Comparison of ENCODE assay signal across 2 cellular contexts in the genomic region with DNA sequence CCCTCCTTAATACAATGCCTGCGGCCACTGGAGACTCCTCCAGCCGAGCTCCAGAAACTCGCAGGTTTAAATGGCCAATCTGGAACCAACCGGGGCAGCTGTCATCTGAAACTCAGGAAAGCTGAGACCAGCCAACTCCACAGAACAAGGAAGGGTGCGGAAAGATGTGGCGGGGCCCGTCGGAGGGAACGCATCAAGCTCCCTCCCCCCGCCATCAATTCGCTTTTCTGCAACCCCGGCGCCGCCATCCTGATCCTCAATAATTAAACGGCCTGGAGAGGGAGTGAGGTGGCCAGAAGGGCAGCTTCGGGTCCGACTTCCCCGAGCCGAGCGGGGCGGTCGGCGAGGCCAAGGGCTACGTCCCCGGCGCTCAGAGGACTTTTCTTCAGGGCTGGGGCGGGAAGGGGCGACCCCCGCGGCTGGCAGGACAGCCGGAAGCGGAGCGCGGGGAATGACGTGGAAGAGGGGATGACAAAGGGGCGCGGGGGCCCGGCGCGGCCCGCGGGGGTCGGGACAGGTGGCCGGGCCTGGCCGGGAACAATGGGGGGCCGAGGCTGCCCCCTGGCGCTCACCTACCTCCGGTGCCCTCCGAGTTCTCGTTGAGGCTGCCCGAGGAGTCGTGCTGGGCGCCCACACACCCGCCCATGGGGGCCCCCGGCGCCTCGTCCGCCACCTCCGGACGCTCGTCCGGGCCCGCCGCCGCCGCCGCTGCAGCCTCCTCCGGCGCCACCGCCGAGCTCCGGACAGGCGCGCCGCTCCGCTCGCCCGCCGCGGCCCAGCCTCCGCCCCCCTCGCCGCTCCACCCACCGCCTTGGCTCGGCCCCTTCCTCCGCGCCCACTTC.
TF ChIP-seq lines count a peak whose summit lies in the region.

A gene with protein sequence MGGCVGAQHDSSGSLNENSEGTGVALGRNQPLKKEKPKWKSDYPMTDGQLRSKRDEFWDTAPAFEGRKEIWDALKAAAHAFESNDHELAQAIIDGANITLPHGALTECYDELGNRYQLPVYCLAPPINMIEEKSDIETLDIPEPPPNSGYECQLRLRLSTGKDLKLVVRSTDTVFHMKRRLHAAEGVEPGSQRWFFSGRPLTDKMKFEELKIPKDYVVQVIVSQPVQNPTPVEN (minus strand): TSS at position 745 of the 842 bp plus-strand sequence. CDS start 99 bp downstream, at position 646.

TF ChIP-seq in HEK293, 187 proteins besides CTCF, POLR2A, EP300 and RAD21 (continues in another document):
- TF ChIP-seq, protein P1, sequence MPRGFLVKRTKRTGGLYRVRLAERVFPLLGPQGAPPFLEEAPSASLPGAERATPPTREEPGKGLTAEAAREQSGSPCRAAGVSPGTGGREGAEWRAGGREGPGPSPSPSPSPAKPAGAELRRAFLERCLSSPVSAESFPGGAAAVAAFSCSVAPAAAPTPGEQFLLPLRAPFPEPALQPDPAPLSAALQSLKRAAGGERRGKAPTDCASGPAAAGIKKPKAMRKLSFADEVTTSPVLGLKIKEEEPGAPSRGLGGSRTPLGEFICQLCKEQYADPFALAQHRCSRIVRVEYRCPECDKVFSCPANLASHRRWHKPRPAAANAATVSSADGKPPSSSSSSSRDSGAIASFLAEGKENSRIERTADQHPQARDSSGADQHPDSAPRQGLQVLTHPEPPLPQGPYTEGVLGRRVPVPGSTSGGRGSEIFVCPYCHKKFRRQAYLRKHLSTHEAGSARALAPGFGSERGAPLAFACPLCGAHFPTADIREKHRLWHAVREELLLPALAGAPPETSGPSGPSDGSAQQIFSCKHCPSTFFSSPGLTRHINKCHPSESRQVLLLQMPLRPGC (tag by site-specific recombination; IDR thresholded peaks at IDR 0.05): 0 out of 2 replicates have a peak, but pooled peaks have one; percentile 13
- TF ChIP-seq ZSCAN16 (tag by site-specific recombination; IDR thresholded peaks at IDR 0.05) (no peak), ZNF184 (tag by site-specific recombination; IDR thresholded peaks at IDR 0.05) (no peak), ZNF221 (tag by site-specific recombination; IDR thresholded peaks at IDR 0.05; ENCODE audit: borderline replicate concordance) (no peak), ZNF76 (tag by site-specific recombination; IDR thresholded peaks at IDR 0.05; ENCODE audit: borderline replicate concordance, low read depth) (no peak), SCRT2 (tag by site-specific recombination; IDR thresholded peaks at IDR 0.05) (no peak), ZNF10 (tag by site-specific recombination; IDR thresholded peaks at IDR 0.05) (no peak), ZNF239 (tag by site-specific recombination; IDR thresholded peaks at IDR 0.05) (no peak), HOXC10 (CRISPR knock-in tag; IDR thresholded peaks at IDR 0.05) (0 out of 2 replicates have a peak, but pooled peaks have one; percentile 42), ZNF202 (tag by site-specific recombination; IDR thresholded peaks at IDR 0.05; ENCODE audit: borderline replicate concordance) (no peak), ZNF664 (tag by site-specific recombination; IDR thresholded peaks at IDR 0.05) (no peak), ZNF837 (tag by site-specific recombination; IDR thresholded peaks at IDR 0.05) (no peak), ZNF549 (tag by site-specific recombination; IDR thresholded peaks at IDR 0.05) (no peak), ZNF629 (tag by site-specific recombination; IDR thresholded peaks at IDR 0.05) (peak; percentile 79), ZNF140 (tag by site-specific recombination; IDR thresholded peaks at IDR 0.05) (no peak), SCRT1 (tag by site-specific recombination; IDR thresholded peaks at IDR 0.05; ENCODE audit: borderline replicate concordance) (no peak), ZFP37 (tag by site-specific recombination; IDR thresholded peaks at IDR 0.05) (no peak), ZNF426 (tag by site-specific recombination; IDR thresholded peaks at IDR 0.05) (no peak), PRDM10 (tag by site-specific recombination; IDR thresholded peaks at IDR 0.05) (peak; percentile 98), ZNF169 (tag by site-specific recombination; IDR thresholded peaks at IDR 0.05) (no peak), YY2 (tag by site-specific recombination; IDR thresholded peaks at IDR 0.05) (0 out of 2 replicates have a peak, but pooled peaks have one; percentile 56), ZEB2 (tag by site-specific recombination; IDR thresholded peaks at IDR 0.05) (peak; percentile 95), GLIS1 (tag by site-specific recombination; IDR thresholded peaks at IDR 0.05) (peak; percentile 70), ZNF274 (IDR thresholded peaks at IDR 0.05; ENCODE audit: low read length) (no peak), ZNF274 (tag by site-specific recombination; IDR thresholded peaks at IDR 0.05; ENCODE audit: borderline replicate concordance) (no peak)
- TF ChIP-seq, protein P2, sequence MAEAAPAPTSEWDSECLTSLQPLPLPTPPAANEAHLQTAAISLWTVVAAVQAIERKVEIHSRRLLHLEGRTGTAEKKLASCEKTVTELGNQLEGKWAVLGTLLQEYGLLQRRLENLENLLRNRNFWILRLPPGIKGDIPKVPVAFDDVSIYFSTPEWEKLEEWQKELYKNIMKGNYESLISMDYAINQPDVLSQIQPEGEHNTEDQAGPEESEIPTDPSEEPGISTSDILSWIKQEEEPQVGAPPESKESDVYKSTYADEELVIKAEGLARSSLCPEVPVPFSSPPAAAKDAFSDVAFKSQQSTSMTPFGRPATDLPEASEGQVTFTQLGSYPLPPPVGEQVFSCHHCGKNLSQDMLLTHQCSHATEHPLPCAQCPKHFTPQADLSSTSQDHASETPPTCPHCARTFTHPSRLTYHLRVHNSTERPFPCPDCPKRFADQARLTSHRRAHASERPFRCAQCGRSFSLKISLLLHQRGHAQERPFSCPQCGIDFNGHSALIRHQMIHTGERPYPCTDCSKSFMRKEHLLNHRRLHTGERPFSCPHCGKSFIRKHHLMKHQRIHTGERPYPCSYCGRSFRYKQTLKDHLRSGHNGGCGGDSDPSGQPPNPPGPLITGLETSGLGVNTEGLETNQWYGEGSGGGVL (tag by site-specific recombination; IDR thresholded peaks at IDR 0.05): peak; percentile 84

TF ChIP-seq in GM12878, 131 proteins besides CTCF, POLR2A, EP300 and RAD21 (continued from another document):
- TF ChIP-seq, protein P3, sequence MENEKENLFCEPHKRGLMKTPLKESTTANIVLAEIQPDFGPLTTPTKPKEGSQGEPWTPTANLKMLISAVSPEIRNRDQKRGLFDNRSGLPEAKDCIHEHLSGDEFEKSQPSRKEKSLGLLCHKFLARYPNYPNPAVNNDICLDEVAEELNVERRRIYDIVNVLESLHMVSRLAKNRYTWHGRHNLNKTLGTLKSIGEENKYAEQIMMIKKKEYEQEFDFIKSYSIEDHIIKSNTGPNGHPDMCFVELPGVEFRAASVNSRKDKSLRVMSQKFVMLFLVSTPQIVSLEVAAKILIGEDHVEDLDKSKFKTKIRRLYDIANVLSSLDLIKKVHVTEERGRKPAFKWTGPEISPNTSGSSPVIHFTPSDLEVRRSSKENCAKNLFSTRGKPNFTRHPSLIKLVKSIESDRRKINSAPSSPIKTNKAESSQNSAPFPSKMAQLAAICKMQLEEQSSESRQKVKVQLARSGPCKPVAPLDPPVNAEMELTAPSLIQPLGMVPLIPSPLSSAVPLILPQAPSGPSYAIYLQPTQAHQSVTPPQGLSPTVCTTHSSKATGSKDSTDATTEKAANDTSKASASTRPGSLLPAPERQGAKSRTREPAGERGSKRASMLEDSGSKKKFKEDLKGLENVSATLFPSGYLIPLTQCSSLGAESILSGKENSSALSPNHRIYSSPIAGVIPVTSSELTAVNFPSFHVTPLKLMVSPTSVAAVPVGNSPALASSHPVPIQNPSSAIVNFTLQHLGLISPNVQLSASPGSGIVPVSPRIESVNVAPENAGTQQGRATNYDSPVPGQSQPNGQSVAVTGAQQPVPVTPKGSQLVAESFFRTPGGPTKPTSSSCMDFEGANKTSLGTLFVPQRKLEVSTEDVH (IDR thresholded peaks at IDR 0.05; ENCODE audit: low read depth, partially characterized antibody): no peak
- TF ChIP-seq CBFB (IDR thresholded peaks at IDR 0.05; ENCODE audit: low read depth) (no peak), SMAD5 (IDR thresholded peaks at IDR 0.05; ENCODE audit: low read depth) (0 out of 2 replicates have a peak, but pooled peaks have one; percentile 17), YY1 (IDR thresholded peaks at IDR 0.05; ENCODE audit: low read depth, low read length) (0 out of 2 replicates have a peak, but pooled peaks have one; percentile 43), RB1 (IDR thresholded peaks at IDR 0.05; ENCODE audit: borderline replicate concordance) (peak; percentile 53; the same call in 1 of the 2 replicates), LARP7 (IDR thresholded peaks at IDR 0.05) (peak; percentile 95), CREM (IDR thresholded peaks at IDR 0.05; ENCODE audit: low read depth) (peak; percentile 37; the same call in 1 of the 2 replicates), TARDBP (IDR thresholded peaks at IDR 0.05; ENCODE audit: borderline replicate concordance) (no peak), ZNF24 (IDR thresholded peaks at IDR 0.05) (peak; percentile 60), DPF2 (IDR thresholded peaks at IDR 0.05) (peak; percentile 74), E2F4 (IDR thresholded peaks at IDR 0.05; ENCODE audit: low read depth, low read length) (no peak), GABPA (IDR thresholded peaks at IDR 0.05; ENCODE audit: low read depth) (no peak), CREB1 (IDR thresholded peaks at IDR 0.05; ENCODE audit: low read depth) (peak; percentile 51; the same call in 1 of the 2 replicates), BHLHE40 (IDR thresholded peaks at IDR 0.05; ENCODE audit: borderline replicate concordance in 1 of 2, low read depth in 2 of 2, low read length in 1 of 2) (peak in 1 of 2 experiments; percentile 66; a peak in 1 of 4 replicates), ASH2L (IDR thresholded peaks at IDR 0.05; ENCODE audit: borderline replicate concordance, low read depth) (0 out of 2 replicates have a peak, but pooled peaks have one; percentile 30), ZNF207 (IDR thresholded peaks at IDR 0.05; ENCODE audit: borderline replicate concordance) (0 out of 2 replicates have a peak, but pooled peaks have one; percentile 23), SMC3 (IDR thresholded peaks at IDR 0.05; ENCODE audit: borderline replicate concordance, low read length) (peak; percentile 27; the same call in 1 of the 2 replicates), SMARCA5 (IDR thresholded peaks at IDR 0.05) (peak; percentile 94), ZNF274 (IDR thresholded peaks at IDR 0.05; ENCODE audit: insufficient read depth, insufficient read length) (no peak), POLR2AphosphoS5 (IDR thresholded peaks at IDR 0.05; ENCODE audit: low read length) (peak; percentile 37; the same call in 1 of the 2 replicates), IKZF2 (IDR thresholded peaks at IDR 0.05) (peak in 1 of 2 experiments; percentile 41; a peak in 1 of 4 replicates), ZNF384 (IDR thresholded peaks at IDR 0.05; ENCODE audit: borderline replicate concordance, low read depth, low read length) (no peak), IKZF1 (conservative IDR thresholded peaks at IDR 0.05) (peak; percentile 89), RELA (IDR thresholded peaks at IDR 0.05; ENCODE audit: borderline replicate concordance, partially characterized antibody) (peak; percentile 28), TCF3 (IDR thresholded peaks at IDR 0.05; ENCODE audit: borderline replicate concordance, insufficient read depth, low read depth, low read length) (peak; percentile 60; the same call in 1 of the 2 replicates), GATAD2B (conservative IDR thresholded peaks at IDR 0.05; ENCODE audit: low read depth) (peak; percentile 90; the same call in 1 of the 2 replicates), MYC (IDR thresholded peaks at IDR 0.05; ENCODE audit: insufficient read depth, insufficient read length, insufficient replicate concordance, low read length, severe bottlenecking) (peak; percentile 20)
- TF ChIP-seq, protein P4, sequence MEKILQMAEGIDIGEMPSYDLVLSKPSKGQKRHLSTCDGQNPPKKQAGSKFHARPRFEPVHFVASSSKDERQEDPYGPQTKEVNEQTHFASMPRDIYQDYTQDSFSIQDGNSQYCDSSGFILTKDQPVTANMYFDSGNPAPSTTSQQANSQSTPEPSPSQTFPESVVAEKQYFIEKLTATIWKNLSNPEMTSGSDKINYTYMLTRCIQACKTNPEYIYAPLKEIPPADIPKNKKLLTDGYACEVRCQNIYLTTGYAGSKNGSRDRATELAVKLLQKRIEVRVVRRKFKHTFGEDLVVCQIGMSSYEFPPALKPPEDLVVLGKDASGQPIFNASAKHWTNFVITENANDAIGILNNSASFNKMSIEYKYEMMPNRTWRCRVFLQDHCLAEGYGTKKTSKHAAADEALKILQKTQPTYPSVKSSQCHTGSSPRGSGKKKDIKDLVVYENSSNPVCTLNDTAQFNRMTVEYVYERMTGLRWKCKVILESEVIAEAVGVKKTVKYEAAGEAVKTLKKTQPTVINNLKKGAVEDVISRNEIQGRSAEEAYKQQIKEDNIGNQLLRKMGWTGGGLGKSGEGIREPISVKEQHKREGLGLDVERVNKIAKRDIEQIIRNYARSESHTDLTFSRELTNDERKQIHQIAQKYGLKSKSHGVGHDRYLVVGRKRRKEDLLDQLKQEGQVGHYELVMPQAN (conservative IDR thresholded peaks at IDR 0.05): peak; percentile 66; the same call in 1 of the 2 replicates
- TF ChIP-seq, protein P5, sequence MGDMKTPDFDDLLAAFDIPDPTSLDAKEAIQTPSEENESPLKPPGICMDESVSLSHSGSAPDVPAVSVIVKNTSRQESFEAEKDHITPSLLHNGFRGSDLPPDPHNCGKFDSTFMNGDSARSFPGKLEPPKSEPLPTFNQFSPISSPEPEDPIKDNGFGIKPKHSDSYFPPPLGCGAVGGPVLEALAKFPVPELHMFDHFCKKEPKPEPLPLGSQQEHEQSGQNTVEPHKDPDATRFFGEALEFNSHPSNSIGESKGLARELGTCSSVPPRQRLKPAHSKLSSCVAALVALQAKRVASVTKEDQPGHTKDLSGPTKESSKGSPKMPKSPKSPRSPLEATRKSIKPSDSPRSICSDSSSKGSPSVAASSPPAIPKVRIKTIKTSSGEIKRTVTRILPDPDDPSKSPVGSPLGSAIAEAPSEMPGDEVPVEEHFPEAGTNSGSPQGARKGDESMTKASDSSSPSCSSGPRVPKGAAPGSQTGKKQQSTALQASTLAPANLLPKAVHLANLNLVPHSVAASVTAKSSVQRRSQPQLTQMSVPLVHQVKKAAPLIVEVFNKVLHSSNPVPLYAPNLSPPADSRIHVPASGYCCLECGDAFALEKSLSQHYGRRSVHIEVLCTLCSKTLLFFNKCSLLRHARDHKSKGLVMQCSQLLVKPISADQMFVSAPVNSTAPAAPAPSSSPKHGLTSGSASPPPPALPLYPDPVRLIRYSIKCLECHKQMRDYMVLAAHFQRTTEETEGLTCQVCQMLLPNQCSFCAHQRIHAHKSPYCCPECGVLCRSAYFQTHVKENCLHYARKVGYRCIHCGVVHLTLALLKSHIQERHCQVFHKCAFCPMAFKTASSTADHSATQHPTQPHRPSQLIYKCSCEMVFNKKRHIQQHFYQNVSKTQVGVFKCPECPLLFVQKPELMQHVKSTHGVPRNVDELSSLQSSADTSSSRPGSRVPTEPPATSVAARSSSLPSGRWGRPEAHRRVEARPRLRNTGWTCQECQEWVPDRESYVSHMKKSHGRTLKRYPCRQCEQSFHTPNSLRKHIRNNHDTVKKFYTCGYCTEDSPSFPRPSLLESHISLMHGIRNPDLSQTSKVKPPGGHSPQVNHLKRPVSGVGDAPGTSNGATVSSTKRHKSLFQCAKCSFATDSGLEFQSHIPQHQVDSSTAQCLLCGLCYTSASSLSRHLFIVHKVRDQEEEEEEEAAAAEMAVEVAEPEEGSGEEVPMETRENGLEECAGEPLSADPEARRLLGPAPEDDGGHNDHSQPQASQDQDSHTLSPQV (IDR thresholded peaks at IDR 0.05): 0 out of 2 replicates have a peak, but pooled peaks have one; percentile 36
TF ChIP-seq in GM12878: peak in this region for 26.
